Comparison of ENCODE assay signal across 2 cellular contexts in genomic region chr9:97722331-97722730, GRCh38.
A peak's percentile ranks its signal among the peaks of the same experiment; 100 is the strongest.
TF ChIP-seq lines count a peak whose summit lies in the region.

No MANE protein-coding gene starts in this region.

TF ChIP-seq in HepG2, 621 proteins besides CTCF, POLR2A, EP300 and RAD21:
- peak; percentile 26 for TF ChIP-seq TEAD3 (CRISPR knock-in tag; optimal IDR thresholded peaks at IDR 0.05; ENCODE audit: borderline replicate concordance)
- TF ChIP-seq KMT2A (CRISPR knock-in tag; IDR thresholded peaks at IDR 0.05), result no peak

TF ChIP-seq in GM23338, 12 proteins besides CTCF, POLR2A, EP300 and RAD21:
- TF ChIP-seq CREB1 (CRISPR knock-in tag; IDR thresholded peaks at IDR 0.05; ENCODE audit: low read depth) (no peak), JUNB (IDR thresholded peaks at IDR 0.05; ENCODE audit: unreplicated experiment) (no peak), NANOG (IDR thresholded peaks at IDR 0.05; ENCODE audit: borderline replicate concordance) (no peak)
- TF ChIP-seq, protein P1, sequence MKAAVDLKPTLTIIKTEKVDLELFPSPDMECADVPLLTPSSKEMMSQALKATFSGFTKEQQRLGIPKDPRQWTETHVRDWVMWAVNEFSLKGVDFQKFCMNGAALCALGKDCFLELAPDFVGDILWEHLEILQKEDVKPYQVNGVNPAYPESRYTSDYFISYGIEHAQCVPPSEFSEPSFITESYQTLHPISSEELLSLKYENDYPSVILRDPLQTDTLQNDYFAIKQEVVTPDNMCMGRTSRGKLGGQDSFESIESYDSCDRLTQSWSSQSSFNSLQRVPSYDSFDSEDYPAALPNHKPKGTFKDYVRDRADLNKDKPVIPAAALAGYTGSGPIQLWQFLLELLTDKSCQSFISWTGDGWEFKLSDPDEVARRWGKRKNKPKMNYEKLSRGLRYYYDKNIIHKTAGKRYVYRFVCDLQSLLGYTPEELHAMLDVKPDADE (IDR thresholded peaks at IDR 0.05), result no peak
